Comparison of ENCODE assay signal across 27 cellular contexts in genomic region chr18:50850307-50850706, GRCh38. TPM values are rescaled to one million over a fixed set of nuclear protein-coding genes. Genes with fewer than 3 reads are reported as not detected.
"Had no signal": no experiment of that assay in that cellular context is flagged by ENCODE, and none has a peak within 500 bp of the region (broad histone marks: within the 10 kb centered on the region; RNA-seq: fewer than 3 reads in every experiment).

No MANE protein-coding gene starts in this region.

- H3K4me3 Mint-ChIP-seq: effector memory CD8-positive, alpha-beta T cell; endodermal cell; mesothelial cell of epicardium had no signal

- DNase-seq: colonic mucosa; cortex of kidney; dermis blood vessel endothelial cell; dorsolateral prefrontal cortex; effector CD4-positive, alpha-beta T cell; effector memory CD8-positive, alpha-beta T cell; endodermal cell; erythroblast; esophagus squamous epithelium; foreskin fibroblast; foreskin melanocyte; glutamatergic neuron; head of caudate nucleus; heart right ventricle; hippocampal formation; left cardiac atrium; left lung; left ventricle myocardium superior; lower lobe of right lung; mesenchymal stem cell had no signal

- H3K9me3 ChIP-seq: colonic mucosa, esophagus squamous epithelium, gastrocnemius medialis, heart right ventricle, left lung, lower lobe of right lung had no signal

- H3K4me1 ChIP-seq: colonic mucosa, lower lobe of right lung had no signal

- H3K9me3 Mint-ChIP-seq: effector memory CD8-positive, alpha-beta T cell had no signal

- H3K36me3 Mint-ChIP-seq: mesothelial cell of epicardium had no signal

- H3K4me3 ChIP-seq: colonic mucosa, dorsolateral prefrontal cortex, esophagus squamous epithelium, gastrocnemius medialis, heart right ventricle, left lung, lower lobe of right lung had no signal

- ATAC-seq: effector memory CD8-positive, alpha-beta T cell; esophagus mucosa; heart right ventricle; left cardiac atrium; left lung; left ventricle myocardium superior had no signal

- H3K36me3 ChIP-seq: colonic mucosa, esophagus squamous epithelium, gastrocnemius medialis, heart right ventricle, left lung, lower lobe of right lung had no signal

- H3K27ac Mint-ChIP-seq: effector memory CD8-positive, alpha-beta T cell; endodermal cell; mesothelial cell of epicardium had no signal

- H3K4me1 Mint-ChIP-seq: endodermal cell had no signal

RNA-seq across cellular contexts. Expression of gene MRO, which starts 30.5 kb away (rescaled TPM):
- total RNA-seq: chondrocyte, esophagus mucosa, glomerular endothelial cell, kidney epithelial cell, lung microvascular endothelial cell had no signal
